Comparison of ENCODE assay signal across 6 cellular contexts in genomic region chr22:20117656-20118571, GRCh38. TPM values are rescaled to one million over a fixed set of nuclear protein-coding genes. Genes with fewer than 3 reads are reported as not detected.
A peak's percentile ranks its signal among the peaks of the same experiment; 100 is the strongest.
DNase-seq lines count a peak whose midpoint lies in the region; ATAC-seq and TF ChIP-seq lines count a peak whose summit lies in the region.

No MANE protein-coding gene starts in this region.

- ATAC-seq in GM19324 (IDR thresholded peaks at IDR 0.05; ENCODE audit: low FRiP score, unreplicated experiment) (peak; percentile 12), sciatic nerve (no peak)

- no peaks in the 10 kb centered on the region for H3K9me3 Mint-ChIP-seq in activated naive CD8-positive, alpha-beta T cell (ENCODE audit: low read depth)
- no peaks in the 10 kb centered on the region for H3K9me3 Mint-ChIP-seq in mesothelial cell of epicardium

- peak overlapping the region; percentile 95 for H3K4me3 Mint-ChIP-seq in activated naive CD8-positive, alpha-beta T cell
- peak overlapping the region; percentile 84 for H3K4me3 Mint-ChIP-seq in mesothelial cell of epicardium

- H3K27me3 Mint-ChIP-seq in activated naive CD8-positive, alpha-beta T cell, result no peaks in the 10 kb centered on the region
- H3K27me3 Mint-ChIP-seq in mesothelial cell of epicardium (ENCODE audit: low read depth), result no peaks in the 10 kb centered on the region

- peaks cover 4 to 7% of the 10 kb centered on the region in 2 donors for H3K4me1 ChIP-seq in uterus

- no peak for TF ChIP-seq POLR2A in uterus (IDR thresholded peaks at IDR 0.05)

- TF ChIP-seq CTCF in mesothelial cell of epicardium (IDR thresholded peaks at IDR 0.05; ENCODE audit: unreplicated experiment) (no peak), uterus (IDR thresholded peaks at IDR 0.05) (no peak)

- no peaks in the 10 kb centered on the region for H3K36me3 ChIP-seq in uterus

- TF ChIP-seq RAD21 in Ishikawa (IDR thresholded peaks at IDR 0.05; ENCODE audit: low read depth), result no peak

- TF ChIP-seq EP300 in Ishikawa (IDR thresholded peaks at IDR 0.05; ENCODE audit: borderline replicate concordance), result no peak

- H3K4me3 ChIP-seq in uterus, result peak overlapping the region; percentile 51 to 95

- DNase-seq in mesothelial cell of epicardium (ENCODE audit: low spot score in 2 of 2, unreplicated experiment in 2 of 2) (no peak), uterus (no peak), sciatic nerve (ENCODE audit: low spot score) (no peak)

- peaks cover 3% of the 10 kb centered on the region for H3K36me3 Mint-ChIP-seq in activated naive CD8-positive, alpha-beta T cell
- peaks cover 13% of the 10 kb centered on the region for H3K36me3 Mint-ChIP-seq in mesothelial cell of epicardium

- intact Hi-C loops in uterus (cut with DNase I; ENCODE audit: low total_unique reads) (loop anchor here (10.0 kb wide), 1 partner anchor 143 kb away; no protein-coding TSS in a partner anchor), sciatic nerve (cut with DNase I) (loop anchor here (2.0 kb wide), 1 partner anchor 31 kb away; no protein-coding TSS in a partner anchor)

- H3K27ac Mint-ChIP-seq in activated naive CD8-positive, alpha-beta T cell, result peak overlapping the region; percentile 93
- H3K27ac Mint-ChIP-seq in mesothelial cell of epicardium, result peak overlapping the region; percentile 91

- no peaks in the 10 kb centered on the region for H3K9me3 ChIP-seq in uterus

- no peaks in the 10 kb centered on the region for H3K27me3 ChIP-seq in uterus

- H3K27ac ChIP-seq in uterus, result peak overlapping the region; percentile 64 to 87

- H3K4me1 Mint-ChIP-seq in activated naive CD8-positive, alpha-beta T cell (ENCODE audit: low read depth), result peaks cover 40% of the 10 kb centered on the region
- peaks cover 18% of the 10 kb centered on the region for H3K4me1 Mint-ChIP-seq in mesothelial cell of epicardium

TF ChIP-seq in Ishikawa, 13 proteins besides CTCF, POLR2A, EP300 and RAD21:
- TF ChIP-seq TAF1 (IDR thresholded peaks at IDR 0.05; ENCODE audit: low read depth) (0 out of 2 replicates have a peak, but pooled peaks have one; percentile 23), ZBTB7A (IDR thresholded peaks at IDR 0.05; ENCODE audit: low read depth) (0 out of 2 replicates have a peak, but pooled peaks have one; percentile 5), USF1 (IDR thresholded peaks at IDR 0.05) (peak; percentile 46; the same call in 1 of the 2 replicates), EGR1 (IDR thresholded peaks at IDR 0.05) (peak; percentile 59; the same call in 1 of the 2 replicates), REST (IDR thresholded peaks at IDR 0.05; ENCODE audit: low read depth) (no peak; the same call in 1 of the 2 replicates)

RNA-seq across cellular contexts. Expression of gene TRMT2A, which starts 0.9 kb away (rescaled TPM):
- 68.7 to 78.1 TPM (median 76.0 TPM) in 3 replicates for total RNA-seq in mesothelial cell of epicardium
- 100 to 1,000 TPM in 1 of 4 donors, 10 to 100 TPM in 3; 30.9 to 123 (median 45.3) TPM for total RNA-seq in uterus
- total RNA-seq in sciatic nerve, result 46.8 TPM

RNA-seq across cellular contexts. Expression of gene RANBP1, which starts 2.0 kb away (rescaled TPM):
- total RNA-seq in mesothelial cell of epicardium (154 to 155 TPM (median 154 TPM) in 3 replicates), uterus (100 to 1,000 TPM in 2 of 4 donors, 10 to 100 TPM in 2; 57.6 to 233 (median 135) TPM), sciatic nerve (58.8 TPM)

RNA-seq across cellular contexts. Expression of gene ZDHHC8, which starts 13.7 kb away (rescaled TPM):
- 82.4 to 86.2 TPM (median 82.4 TPM) in 3 replicates for total RNA-seq in mesothelial cell of epicardium
- total RNA-seq in uterus, result 10 to 100 TPM in 3 of 4 donors, 1 to 10 TPM in 1; 2.4 to 87.9 (median 20.1) TPM
- total RNA-seq in sciatic nerve, result 143 TPM

RNA-seq across cellular contexts. Expression of gene CCDC188, which starts 32.9 kb away (rescaled TPM):
- total RNA-seq in mesothelial cell of epicardium, result not detected in 3 replicates
- total RNA-seq in uterus, result 1 to 10 TPM in 2 of 4 donors, not detected in 2; 2.7 to 4.3 TPM
- 6.8 TPM for total RNA-seq in sciatic nerve

RNA-seq across cellular contexts. Expression of gene DGCR8, which starts 37.9 kb away (rescaled TPM):
- 69.4 to 72.3 TPM (median 71.5 TPM) in 3 replicates for total RNA-seq in mesothelial cell of epicardium
- 10 to 100 TPM; 13.2 to 56.2 (median 33.5) TPM for total RNA-seq in uterus
- total RNA-seq in sciatic nerve, result 37.6 TPM
